8 cellular contexts compared by ENCODE assay signal in genomic region chr20:62880147-62880934, GRCh38.
"Had no signal": no experiment of that assay in that cellular context is flagged by ENCODE, and none has a peak within 500 bp of the region (broad histone marks: within the 10 kb centered on the region; RNA-seq: fewer than 3 reads in every experiment).

No MANE protein-coding gene starts in this region.

- H3K27me3 Mint-ChIP-seq: IgD-negative memory B cell had no signal

- H3K27ac ChIP-seq: GM23248, HL-60, KMS-11 had no signal

- FAIRE-seq: H1, HepG2 had no signal

- H3K27ac Mint-ChIP-seq: IgD-negative memory B cell had no signal

- H3K9me3 Mint-ChIP-seq: IgD-negative memory B cell had no signal

- H3K9ac ChIP-seq: GM23248, KMS-11 had no signal

- H2AFZ ChIP-seq: GM23248 had no signal

- H3K4me3 ChIP-seq: GM23248 had no signal

- ATAC-seq: HepG2 had no signal

- H3K4me2 ChIP-seq: KMS-11 had no signal

- DNase-seq: GM23248, HCEC 1CT, KBM-7 had no signal
